ENCODE assay signal across 8 cellular contexts in genomic region chr19:6767357-6768235, GRCh38. TPM values are rescaled to one million over a fixed set of nuclear protein-coding genes. Genes with fewer than 3 reads are reported as not detected.
DNase-seq lines count a peak whose midpoint lies in the region; FAIRE-seq and TF ChIP-seq lines count a peak whose summit lies in the region.

SH2D3A (minus strand) TSS chr19:6767435; CDS start chr19:6763748, 3,687 bp downstream.

- H3K4me1 Mint-ChIP-seq in astrocyte (ENCODE audit: low read depth, unreplicated experiment): peaks cover 12% of the 10 kb centered on the region

- peak; percentile 3 for TF ChIP-seq CTCF in GM10248 (IDR thresholded peaks at IDR 0.05; ENCODE audit: control extremely low read depth, extremely low read depth, low read depth, missing control alignments)
- no peak for TF ChIP-seq CTCF in HEK293 (tag by site-specific recombination; IDR thresholded peaks at IDR 0.05)
- TF ChIP-seq CTCF in astrocyte (IDR thresholded peaks at IDR 0.05; ENCODE audit: insufficient read depth, low read depth, low read length): no peak

- no peak within 1 kb of the TSS for H3K27ac ChIP-seq in HEK293 (ENCODE audit: extremely low read depth, low read depth, low read length)
- no peak within 1 kb of the TSS for H3K27ac ChIP-seq in astrocyte (ENCODE audit: low read depth, low read length)

- H3K9me3 ChIP-seq in HEK293 (ENCODE audit: control insufficient read depth, insufficient read depth, low read depth, low read length) (no peaks in the 10 kb centered on the region), astrocyte (ENCODE audit: insufficient read depth, low read depth, low read length) (no peaks in the 10 kb centered on the region)

- H3K36me3 ChIP-seq in HEK293 (ENCODE audit: control insufficient read depth in 2 of 2, insufficient read depth in 1 of 2, low read length in 2 of 2): no peaks in the 10 kb centered on the region
- no peaks in the 10 kb centered on the region for H3K36me3 ChIP-seq in astrocyte (ENCODE audit: insufficient read depth, low read length)

- no peak within 1 kb of the TSS for H3K27ac Mint-ChIP-seq in astrocyte (ENCODE audit: unreplicated experiment)

- intact Hi-C loops in T-helper 2 cell treated with Interferon-gamma antibody and Interleukin-4, amounts not matched to agents 100 ng/mL and 5 ng/mL, for 36 hours (cut with micrococcal nuclease): loop anchor here (1.0 to 2.0 kb wide), 5 partner anchors 15 to 251 kb away; partner anchors contain the start of gene TRIP10

- no peaks in the 10 kb centered on the region for H4K20me1 ChIP-seq in astrocyte (ENCODE audit: insufficient read depth, low read length)

- H3K27me3 Mint-ChIP-seq in astrocyte (ENCODE audit: low read depth, unreplicated experiment): peaks cover 26% of the 10 kb centered on the region

- no peaks in the 10 kb centered on the region for H3K36me3 Mint-ChIP-seq in astrocyte (ENCODE audit: low read depth, unreplicated experiment)

- peak within 1 kb of the TSS; percentile 46 for H3K4me2 ChIP-seq in astrocyte (ENCODE audit: low read length)

- H3K4me3 ChIP-seq in HEK293 (ENCODE audit: low read depth, low read length): peak within 1 kb of the TSS; percentile 62
- no peak within 1 kb of the TSS for H3K4me3 ChIP-seq in astrocyte (ENCODE audit: insufficient read depth, low read depth, low read length)

- H3K4me3 Mint-ChIP-seq in astrocyte (ENCODE audit: unreplicated experiment): peak within 1 kb of the TSS; percentile 79

- POLR2A ChIA-PET in GM10248 (lab: Yijun Ruan, JAX): no interaction called here
- POLR2A ChIA-PET in HEK293 (lab: Yijun Ruan, JAX): interaction anchor here (1.0 to 2.3 kb wide), 5 partner anchors 12 to 237 kb away, joined by 3 to 11 read pairs (median 3); partner anchors contain the start of gene TNFSF9

- no peak within 1 kb of the TSS for H3K9ac ChIP-seq in astrocyte (ENCODE audit: low read length)

- H3K79me2 ChIP-seq in astrocyte (ENCODE audit: insufficient read depth, low read length): no peaks in the 10 kb centered on the region

- H3K9me3 Mint-ChIP-seq in astrocyte (ENCODE audit: unreplicated experiment): peaks cover 2% of the 10 kb centered on the region

- H3K27me3 ChIP-seq in astrocyte (ENCODE audit: insufficient read depth, low read length): peaks cover 10% of the 10 kb centered on the region

- CTCF ChIA-PET in GM10248 (lab: Yijun Ruan, JAX) (interaction anchor here (0.9 to 2.6 kb wide), 8 partner anchors 13 to 642 kb away, joined by 3 to 10 read pairs (median 4); partner anchors contain the start of gene GPR108), HEK293 (lab: Yijun Ruan, JAX) (interaction anchor here (0.6 to 1.8 kb wide), 7 partner anchors 29 to 285 kb away, joined by 3 to 19 read pairs (median 3); partner anchors contain the start of gene GPR108)

- DNase-seq in GM10248 (ENCODE audit: extremely low spot score) (peak; percentile 95), NAMALWA (ENCODE audit: low spot score) (peak; percentile 97), astrocyte (ENCODE audit: low read depth) (no peak), iris pigment epithelial cell (ENCODE audit: low read depth) (peak; percentile 35), NCI-H69 (lab: John Stamatoyannopoulos, UW) (no peak)
- DNase-seq in stimulated activated CD4-positive, alpha-beta T cell treated with anti-CD3 and anti-CD28 coated beads, Interleukin-2, amount 100 ng/mL, for 4 hours (ENCODE audit: low read depth): peak; percentile 95

- H3K4me1 ChIP-seq in HEK293 (ENCODE audit: control insufficient read depth, insufficient read depth, low read length) (no peaks in the 10 kb centered on the region; the same call in 1 of the 2 replicates), astrocyte (ENCODE audit: insufficient read depth, low read length) (peaks cover 2% of the 10 kb centered on the region)

- no peak for FAIRE-seq in astrocyte (lab: Jason Lieb, UNC)

- peak within 1 kb of the TSS; percentile 47 for H2AFZ ChIP-seq in astrocyte (ENCODE audit: low read depth, low read length)

TF ChIP-seq in HEK293, 187 proteins besides CTCF, POLR2A, EP300 and RAD21 (continues in another document):
- TF ChIP-seq ZSCAN30 (tag by site-specific recombination; IDR thresholded peaks at IDR 0.05) (no peak), ZEB2 (tag by site-specific recombination; IDR thresholded peaks at IDR 0.05) (peak; percentile 74), ZNF488 (tag by site-specific recombination; IDR thresholded peaks at IDR 0.05) (no peak), GLIS1 (tag by site-specific recombination; IDR thresholded peaks at IDR 0.05) (peak; percentile 42; the same call in 1 of the 2 replicates), ZNF223 (tag by site-specific recombination; IDR thresholded peaks at IDR 0.05) (no peak), ZNF423 (tag by site-specific recombination; IDR thresholded peaks at IDR 0.05) (peak; percentile 76), ZFP3 (tag by site-specific recombination; IDR thresholded peaks at IDR 0.05; ENCODE audit: low read depth) (no peak), ZNF518A (tag by site-specific recombination; conservative IDR thresholded peaks at IDR 0.05; ENCODE audit: low read depth) (no peak), HOXA7 (CRISPR knock-in tag; IDR thresholded peaks at IDR 0.05; ENCODE audit: borderline replicate concordance) (no peak), ZXDB (tag by site-specific recombination; IDR thresholded peaks at IDR 0.05) (no peak), ZNF416 (tag by site-specific recombination; IDR thresholded peaks at IDR 0.05) (no peak), ZNF302 (tag by site-specific recombination; IDR thresholded peaks at IDR 0.05; ENCODE audit: low read depth) (no peak), ZNF530 (tag by site-specific recombination; IDR thresholded peaks at IDR 0.05; ENCODE audit: low read depth) (no peak), SP3 (tag by site-specific recombination; IDR thresholded peaks at IDR 0.05) (peak; percentile 100), ZNF140 (tag by site-specific recombination; IDR thresholded peaks at IDR 0.05) (no peak), ZNF549 (tag by site-specific recombination; IDR thresholded peaks at IDR 0.05) (no peak), ZNF645 (tag by site-specific recombination; IDR thresholded peaks at IDR 0.05) (no peak), ZNF157 (tag by site-specific recombination; IDR thresholded peaks at IDR 0.05) (no peak)

RNA-seq across cellular contexts. Expression of gene SH2D3A, which starts in this region (rescaled TPM):
- total RNA-seq in T-helper 2 cell treated with Interferon-gamma antibody and Interleukin-4, amounts not matched to agents 100 ng/mL and 5 ng/mL, for 36 hours: 20.8 and 21.0 TPM in 2 replicates
- total RNA-seq in astrocyte: 0.91 and 2.6 TPM in 2 replicates

Comparison
In these comparisons a context has a peak if more than half of its experiments do, and no peak if none do; other contexts are left out.
1. DNase-seq: peak in GM10248 (single experiment), NAMALWA (single experiment), iris pigment epithelial cell (single experiment) and stimulated activated CD4-positive, alpha-beta T cell treated with anti-CD3 and anti-CD28 coated beads, Interleukin-2, amount 100 ng/mL, for 4 hours (single experiment); none in astrocyte (single experiment) and NCI-H69 (single experiment).